Comparison of ENCODE assay signal across 8 cellular contexts in the genomic region with DNA sequence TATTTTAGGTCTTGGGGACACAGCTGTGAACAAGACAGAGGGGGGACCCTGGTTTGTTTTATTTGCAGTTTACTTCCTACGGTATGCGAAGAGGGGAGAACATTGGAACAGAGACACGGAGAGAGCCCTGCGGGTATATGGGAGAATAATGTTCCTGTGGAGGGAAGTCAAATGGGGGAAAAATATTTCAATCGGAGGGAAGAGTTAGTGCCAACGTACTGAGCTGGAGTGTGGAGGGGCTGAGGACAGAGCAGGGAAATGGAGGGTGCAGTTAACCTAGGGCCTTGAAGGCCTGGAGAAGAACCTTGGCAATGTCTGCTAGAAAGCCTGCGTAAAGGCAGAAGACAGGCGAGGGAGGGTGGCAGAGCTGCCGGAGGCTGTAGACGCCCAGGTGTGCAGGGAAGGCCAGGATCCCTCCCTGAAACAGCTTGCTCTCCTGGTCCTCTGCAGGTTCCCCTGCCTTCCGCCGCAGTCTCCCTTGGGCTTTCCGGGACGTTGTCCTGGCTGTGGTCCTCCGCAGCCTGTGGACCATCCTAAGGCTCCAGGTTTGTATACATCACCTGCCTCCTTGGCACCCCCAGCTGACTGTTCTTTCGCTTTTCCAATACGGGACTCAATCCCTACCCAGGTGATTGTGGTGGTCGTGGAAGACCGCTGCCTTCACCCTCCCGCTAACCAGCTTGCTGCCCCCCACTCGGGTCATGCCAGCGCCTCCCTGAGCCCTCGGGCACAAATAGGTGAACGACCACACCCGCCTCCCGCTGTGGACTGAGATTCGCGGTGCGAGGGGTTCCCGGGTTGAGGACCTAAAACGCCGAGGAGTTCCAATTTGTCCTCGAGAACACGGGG. TPM values are rescaled to one million over a fixed set of nuclear protein-coding genes. Genes with fewer than 3 reads are reported as not detected.
DNase-seq lines count a peak whose midpoint lies in the region; ATAC-seq lines count a peak whose summit lies in the region.

No MANE protein-coding gene starts in this region.

- peak overlapping the region; percentile 90 for H3K27ac ChIP-seq in thymus (ENCODE audit: low read depth)

- H3K9me3 ChIP-seq in thymus (ENCODE audit: control insufficient read depth) = no peaks in the 10 kb centered on the region

- no peaks in the 10 kb centered on the region for H3K9me3 Mint-ChIP-seq in activated T-helper 2 cell treated with anti-CD3 and anti-CD28 coated beads, Interferon-gamma antibody, Interleukin-2, Interleukin-4, amounts not matched to agents 10 μg/mL and 5 μg/mL and 100 μg/mL, durations not matched to agents 14 hours and 24 hours and 36 hours

- no peaks in the 10 kb centered on the region for H3K27me3 ChIP-seq in thymus (ENCODE audit: control insufficient read depth, insufficient read depth)

- peaks cover 45% of the 10 kb centered on the region for H3K4me1 Mint-ChIP-seq in activated T-helper 2 cell treated with anti-CD3 and anti-CD28 coated beads, Interferon-gamma antibody, Interleukin-2, Interleukin-4, amounts not matched to agents 10 μg/mL and 5 μg/mL and 100 μg/mL, durations not matched to agents 14 hours and 24 hours and 36 hours (ENCODE audit: low read depth)

- peaks cover 56% of the 10 kb centered on the region for H3K36me3 Mint-ChIP-seq in activated T-helper 2 cell treated with anti-CD3 and anti-CD28 coated beads, Interferon-gamma antibody, Interleukin-2, Interleukin-4, amounts not matched to agents 10 μg/mL and 5 μg/mL and 100 μg/mL, durations not matched to agents 14 hours and 24 hours and 36 hours (ENCODE audit: low read depth)

- intact Hi-C loops in activated T-helper 2 cell treated with anti-CD3 and anti-CD28 coated beads, Interferon-gamma antibody, Interleukin-2, Interleukin-4, amounts not matched to agents 10 μg/mL and 5 μg/mL and 100 μg/mL, durations not matched to agents 14 hours and 24 hours and 36 hours (cut with micrococcal nuclease) = loop anchor here (1.0 to 10.0 kb wide), 3 partner anchors 16 to 1621 kb away; a partner anchor contains a TSS

- H3K27me3 Mint-ChIP-seq in activated T-helper 2 cell treated with anti-CD3 and anti-CD28 coated beads, Interferon-gamma antibody, Interleukin-2, Interleukin-4, amounts not matched to agents 10 μg/mL and 5 μg/mL and 100 μg/mL, durations not matched to agents 14 hours and 24 hours and 36 hours (ENCODE audit: low read depth) = no peaks in the 10 kb centered on the region

- DNase-seq in Daoy (ENCODE audit: low read depth) (peak; percentile 26), kidney tubule cell (ENCODE audit: low spot score) (peak; percentile 18), D341Med (ENCODE audit: low spot score) (no peak), mucosa of gallbladder (ENCODE audit: low spot score) (no peak), activated gamma-delta T cell treated with Interleukin-2 at 50 U/mL for 16 hours (no peak)
- no peak for DNase-seq in activated T-helper 2 cell treated with anti-CD3 and anti-CD28 coated beads, Interferon-gamma antibody, Interleukin-2, Interleukin-4, amounts not matched to agents 10 μg/mL and 5 μg/mL and 100 μg/mL, durations not matched to agents 14 hours and 24 hours and 36 hours (ENCODE audit: low spot score)

- peaks cover 38% of the 10 kb centered on the region for H3K4me1 ChIP-seq in thymus (ENCODE audit: control insufficient read depth, insufficient read depth, low read length)

- peak; percentile 2 for ATAC-seq in HG02571 (IDR thresholded peaks at IDR 0.05; ENCODE audit: unreplicated experiment)

- H3K36me3 ChIP-seq in thymus (ENCODE audit: control insufficient read depth, insufficient read depth) = peaks cover 17% of the 10 kb centered on the region

- WGBS in thymus = 40% methylated on average over 34 of the region's 34 CpGs

- peak overlapping the region; percentile 99 for H3K27ac Mint-ChIP-seq in activated T-helper 2 cell treated with anti-CD3 and anti-CD28 coated beads, Interferon-gamma antibody, Interleukin-2, Interleukin-4, amounts not matched to agents 10 μg/mL and 5 μg/mL and 100 μg/mL, durations not matched to agents 14 hours and 24 hours and 36 hours

- peak overlapping the region; percentile 77 for H3K4me3 ChIP-seq in thymus (ENCODE audit: low read length)

- peak overlapping the region; percentile 82 for H3K4me3 Mint-ChIP-seq in activated T-helper 2 cell treated with anti-CD3 and anti-CD28 coated beads, Interferon-gamma antibody, Interleukin-2, Interleukin-4, amounts not matched to agents 10 μg/mL and 5 μg/mL and 100 μg/mL, durations not matched to agents 14 hours and 24 hours and 36 hours (ENCODE audit: low read depth)

RNA-seq across cellular contexts. Expression of a gene that starts 1.9 kb away (rescaled TPM):
- total RNA-seq in Daoy (2014; rRNA removed; shearing (Covaris generic)) = 3,901 and 4,257 TPM in 2 replicates
- total RNA-seq in activated T-helper 2 cell treated with anti-CD3 and anti-CD28 coated beads, Interferon-gamma antibody, Interleukin-2, Interleukin-4, amounts not matched to agents 10 μg/mL and 5 μg/mL and 100 μg/mL, durations not matched to agents 14 hours and 24 hours and 36 hours = 2,110 and 2,123 TPM in 2 replicates
- 2,214 TPM for polyA plus RNA-seq in thymus
- total RNA-seq in mucosa of gallbladder = 1,033 TPM

RNA-seq across cellular contexts. Expression of a gene that starts 15.3 kb away (rescaled TPM):
- total RNA-seq in Daoy (2014; rRNA removed; shearing (Covaris generic)) = 1.6 and 2.6 TPM in 2 replicates
- total RNA-seq in activated T-helper 2 cell treated with anti-CD3 and anti-CD28 coated beads, Interferon-gamma antibody, Interleukin-2, Interleukin-4, amounts not matched to agents 10 μg/mL and 5 μg/mL and 100 μg/mL, durations not matched to agents 14 hours and 24 hours and 36 hours = 15.5 and 16.9 TPM in 2 replicates
- 35.2 TPM for polyA plus RNA-seq in thymus
- total RNA-seq in mucosa of gallbladder = 22.8 TPM

RNA-seq across cellular contexts. Expression of a gene that starts 22.6 kb away (rescaled TPM):
- 23.3 and 23.8 TPM in 2 replicates for total RNA-seq in Daoy (2014; rRNA removed; shearing (Covaris generic))
- total RNA-seq in activated T-helper 2 cell treated with anti-CD3 and anti-CD28 coated beads, Interferon-gamma antibody, Interleukin-2, Interleukin-4, amounts not matched to agents 10 μg/mL and 5 μg/mL and 100 μg/mL, durations not matched to agents 14 hours and 24 hours and 36 hours = 32.2 and 33.0 TPM in 2 replicates
- polyA plus RNA-seq in thymus = 25.8 TPM
- total RNA-seq in mucosa of gallbladder = 47.6 TPM

RNA-seq across cellular contexts. Expression of a gene that starts 40.7 kb away (rescaled TPM):
- 6.7 and 9.0 TPM in 2 replicates for total RNA-seq in Daoy (2014; rRNA removed; shearing (Covaris generic))
- 3.9 and 4.8 TPM in 2 replicates for total RNA-seq in activated T-helper 2 cell treated with anti-CD3 and anti-CD28 coated beads, Interferon-gamma antibody, Interleukin-2, Interleukin-4, amounts not matched to agents 10 μg/mL and 5 μg/mL and 100 μg/mL, durations not matched to agents 14 hours and 24 hours and 36 hours
- polyA plus RNA-seq in thymus = 5.3 TPM
- total RNA-seq in mucosa of gallbladder = 1.2 TPM

Comparison
In these comparisons a context has a peak if more than half of its experiments do, and no peak if none do; other contexts are left out.
1. DNase-seq: peak in Daoy (single experiment) and kidney tubule cell (single experiment); none in activated T-helper 2 cell treated with anti-CD3 and anti-CD28 coated beads, Interferon-gamma antibody, Interleukin-2, Interleukin-4, amounts not matched to agents 10 μg/mL and 5 μg/mL and 100 μg/mL, durations not matched to agents 14 hours and 24 hours and 36 hours (single experiment), D341Med (single experiment), mucosa of gallbladder (single experiment) and activated gamma-delta T cell treated with Interleukin-2 at 50 U/mL for 16 hours (single experiment).